ENCODE assay signal across 18 cellular contexts in genomic region chr5:138944527-138945322, GRCh38.
DNase-seq lines count a peak whose midpoint lies in the region; ATAC-seq and TF ChIP-seq lines count a peak whose summit lies in the region.
"Had no signal": no experiment of that assay in that cellular context is flagged by ENCODE, and none has a peak within 500 bp of the region (broad histone marks: within the 10 kb centered on the region; RNA-seq: fewer than 3 reads in every experiment).

No MANE protein-coding gene starts in this region.

- CTCF ChIA-PET in naive thymus-derived CD4-positive, alpha-beta T cell (lab: Charles Lee) = no interaction called here

- peak; percentile 97 for DNase-seq in ACHN
- DNase-seq in endodermal cell = no peak
- DNase-seq in naive thymus-derived CD4-positive, alpha-beta T cell = no peak
- no peak for DNase-seq in DMS53 treated with DMSO at 0.1 percent for 48 hours (lab: John Stamatoyannopoulos, UW; ENCODE audit: unreplicated experiment)
- DNase-seq in 8988T = no peak
- no peak for DNase-seq in NCI-H345 (lab: John Stamatoyannopoulos, UW)
- DNase-seq: activated CD4-positive, alpha-beta T cell treated with anti-CD3 and anti-CD28 coated beads, Interleukin-2, amount 50 U/mL, for 1 hour; KG1; left cardiac atrium; naive B cell; NCI-H1436 treated with DMSO at 0.1 percent for 48 hours; NCI-H526 treated with DMSO at 0.1 percent for 48 hours; stimulated activated CD4-positive, alpha-beta T cell treated with anti-CD3 and anti-CD28 coated beads, Interleukin-2, amount 100 ng/mL, for 48 hours had no signal

- WGBS in endodermal cell (ENCODE audit: insufficient coverage in 1 of 2, insufficient read length in 1 of 2), 2 experiments = 90 to 92% methylated on average over 3 to 23 of the region's 23 CpGs

- intact Hi-C loops in naive thymus-derived CD4-positive, alpha-beta T cell (cut with micrococcal nuclease) = no loop called here

- ATAC-seq in naive thymus-derived CD4-positive, alpha-beta T cell = peak; percentile 15
- no peak for ATAC-seq in HG03095 (IDR thresholded peaks at IDR 0.05; ENCODE audit: unreplicated experiment)
- ATAC-seq: left cardiac atrium had no signal

- no peak for TF ChIP-seq CTCF in endodermal cell (conservative IDR thresholded peaks at IDR 0.05)

- TF ChIP-seq EP300 in Ishikawa (IDR thresholded peaks at IDR 0.05; ENCODE audit: borderline replicate concordance) = no peak

- H3K36me3 ChIP-seq in endodermal cell (ENCODE audit: control insufficient read depth, insufficient read depth, low read length) = peaks cover 6% of the 10 kb centered on the region
- peaks cover 0 to 11% (median 4%) of the 10 kb centered on the region in 3 experiments for H3K36me3 ChIP-seq in naive thymus-derived CD4-positive, alpha-beta T cell (ENCODE audit: control insufficient read depth in 2 of 3, insufficient read depth in 3 of 3, low read length in 3 of 3)

- H3K27ac Mint-ChIP-seq in endodermal cell = no peak overlapping the region
- H3K27ac Mint-ChIP-seq in naive thymus-derived CD4-positive, alpha-beta T cell = no peak overlapping the region
- H3K27ac Mint-ChIP-seq: activated T-helper 2 cell treated with anti-CD3 and anti-CD28 coated beads, Interferon-gamma antibody, Interleukin-2, Interleukin-4, amounts not matched to agents 10 μg/mL and 5 μg/mL and 100 μg/mL, durations not matched to agents 14 hours and 24 hours and 36 hours; T-helper 1 cell treated with Interleukin-12 subunit alpha and Interleukin-12 subunit beta and Interleukin-4 antibody, amounts not matched to agents 30 μg/mL and 1 μg/mL, for 36 hours had no signal

- H3K9me3 ChIP-seq in endodermal cell (ENCODE audit: control insufficient read depth, low read length) = no peaks in the 10 kb centered on the region
- no peaks in the 10 kb centered on the region for H3K9me3 ChIP-seq in naive thymus-derived CD4-positive, alpha-beta T cell (ENCODE audit: control insufficient read depth in 2 of 3, low read length in 3 of 3)
- H3K9me3 ChIP-seq: right lobe of liver had no signal

- H3K9ac ChIP-seq in endodermal cell (ENCODE audit: extremely low read depth, low read length, poor library complexity, severe bottlenecking) = no peak overlapping the region

- no peaks in the 10 kb centered on the region for H3K9me3 Mint-ChIP-seq in endodermal cell
- H3K9me3 Mint-ChIP-seq in naive thymus-derived CD4-positive, alpha-beta T cell = peaks cover 0 to 4% (median 0%) of the 10 kb centered on the region in 11 donors
- H3K9me3 Mint-ChIP-seq: activated T-helper 2 cell treated with anti-CD3 and anti-CD28 coated beads, Interferon-gamma antibody, Interleukin-2, Interleukin-4, amounts not matched to agents 10 μg/mL and 5 μg/mL and 100 μg/mL, durations not matched to agents 14 hours and 24 hours and 36 hours; naive B cell; T-helper 1 cell treated with Interleukin-12 subunit alpha and Interleukin-12 subunit beta and Interleukin-4 antibody, amounts not matched to agents 30 μg/mL and 1 μg/mL, for 36 hours had no signal

- POLR2A ChIA-PET in naive thymus-derived CD4-positive, alpha-beta T cell (lab: Charles Lee) = no interaction called here

- peaks cover 13% of the 10 kb centered on the region for H3K4me1 Mint-ChIP-seq in endodermal cell
- H3K4me1 Mint-ChIP-seq in naive thymus-derived CD4-positive, alpha-beta T cell = peaks cover 4 to 16% (median 8%) of the 10 kb centered on the region in 7 donors

- in situ Hi-C loops in ACHN (cut with HindIII; ENCODE audit: low pct_ligation_motif_present, low pct_unique_long_range_greater_than_20kb, low sequenced_read_pairs) = no loop called here

- no peaks in the 10 kb centered on the region for H3K27me3 ChIP-seq in endodermal cell (ENCODE audit: control insufficient read depth, insufficient read depth, low read length, poor library complexity, severe bottlenecking)
- H3K27me3 ChIP-seq in naive thymus-derived CD4-positive, alpha-beta T cell (ENCODE audit: control insufficient read depth in 2 of 2, insufficient read depth in 2 of 2, low read length in 2 of 2) = no peaks in the 10 kb centered on the region
- H3K27me3 ChIP-seq: right lobe of liver had no signal

- H3K4me3 Mint-ChIP-seq in endodermal cell = no peak overlapping the region
- no peak overlapping the region for H3K4me3 Mint-ChIP-seq in naive thymus-derived CD4-positive, alpha-beta T cell
- H3K4me3 Mint-ChIP-seq: T-helper 1 cell treated with Interleukin-12 subunit alpha and Interleukin-12 subunit beta and Interleukin-4 antibody, amounts not matched to agents 30 μg/mL and 1 μg/mL, for 36 hours had no signal

- peaks cover 4% of the 10 kb centered on the region for H3K36me3 Mint-ChIP-seq in endodermal cell (ENCODE audit: low read depth)
- H3K36me3 Mint-ChIP-seq in naive thymus-derived CD4-positive, alpha-beta T cell = peaks cover 0 to 44% (median 11%) of the 10 kb centered on the region in 5 donors

- no peak overlapping the region for H3K4me3 ChIP-seq in endodermal cell (ENCODE audit: low read length)
- no peak overlapping the region for H3K4me3 ChIP-seq in naive thymus-derived CD4-positive, alpha-beta T cell (ENCODE audit: low read length)
- H3K4me3 ChIP-seq: right lobe of liver had no signal

- peaks cover 8% of the 10 kb centered on the region for H3K4me1 ChIP-seq in endodermal cell (ENCODE audit: control insufficient read depth, insufficient read depth, low read length)
- no peaks in the 10 kb centered on the region for H3K4me1 ChIP-seq in naive thymus-derived CD4-positive, alpha-beta T cell (ENCODE audit: control insufficient read depth in 2 of 2, insufficient read depth in 2 of 2, low read length in 2 of 2)
- H3K4me1 ChIP-seq: right lobe of liver had no signal

- H3K27me3 Mint-ChIP-seq in endodermal cell (ENCODE audit: insufficient read depth) = no peaks in the 10 kb centered on the region
- H3K27me3 Mint-ChIP-seq in naive thymus-derived CD4-positive, alpha-beta T cell = no peaks in the 10 kb centered on the region
- H3K27me3 Mint-ChIP-seq: naive B cell had no signal

- no peak for TF ChIP-seq RAD21 in Ishikawa (IDR thresholded peaks at IDR 0.05; ENCODE audit: low read depth)

- H3K27ac ChIP-seq in endodermal cell (ENCODE audit: low read depth, low read length) = peak overlapping the region; percentile 65
- no peak overlapping the region for H3K27ac ChIP-seq in naive thymus-derived CD4-positive, alpha-beta T cell (ENCODE audit: low read depth, low read length)
- H3K27ac ChIP-seq: right lobe of liver had no signal

TF ChIP-seq in Ishikawa, 13 proteins besides CTCF, POLR2A, EP300 and RAD21:
- TF ChIP-seq TCF12 (IDR thresholded peaks at IDR 0.05; ENCODE audit: low read depth) = peak; percentile 16; the same call in 1 of the 2 replicates
- no peak for TF ChIP-seq CREB1 (IDR thresholded peaks at IDR 0.05; ENCODE audit: low read depth)
- TF ChIP-seq TAF1 (IDR thresholded peaks at IDR 0.05; ENCODE audit: low read depth) = no peak
- TF ChIP-seq USF1 (IDR thresholded peaks at IDR 0.05) = no peak
- no peak for TF ChIP-seq CEBPB (IDR thresholded peaks at IDR 0.05)
- no peak for TF ChIP-seq YY1 (IDR thresholded peaks at IDR 0.05; ENCODE audit: low read depth)
- TF ChIP-seq NFIC (IDR thresholded peaks at IDR 0.05) = peak; percentile 74
- TF ChIP-seq TEAD4 (IDR thresholded peaks at IDR 0.05) = no peak
- TF ChIP-seq MAX (IDR thresholded peaks at IDR 0.05) = no peak
- TF ChIP-seq FOXM1 (IDR thresholded peaks at IDR 0.05; ENCODE audit: borderline replicate concordance, low read depth) = no peak
- TF ChIP-seq REST (IDR thresholded peaks at IDR 0.05; ENCODE audit: low read depth) = no peak
- TF ChIP-seq EGR1 (IDR thresholded peaks at IDR 0.05) = no peak
- no peak for TF ChIP-seq ZBTB7A (IDR thresholded peaks at IDR 0.05; ENCODE audit: low read depth)
